In the genomic region with DNA sequence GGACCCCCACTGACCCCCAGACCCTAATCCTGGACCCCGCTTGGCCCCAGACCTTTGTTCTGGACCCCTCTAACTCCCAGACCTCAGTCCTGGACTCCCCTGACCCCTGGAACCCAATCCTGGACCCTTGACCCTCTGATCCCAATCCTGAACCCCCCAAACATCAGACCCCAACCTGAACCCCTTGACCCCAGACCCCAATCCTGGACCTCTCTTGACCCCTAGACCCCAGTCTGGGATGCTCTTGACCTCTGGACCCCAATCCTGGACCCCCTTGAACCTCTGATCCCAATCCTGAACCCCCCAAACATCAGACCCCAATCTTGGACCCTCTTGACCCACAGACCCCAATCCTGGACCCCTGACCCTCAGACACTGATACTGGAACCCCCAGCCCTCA, we compare ENCODE assay signal across 1 cellular context.
A peak's percentile ranks its signal among the peaks of the same experiment; 100 is the strongest.
TF ChIP-seq lines count a peak whose summit lies in the region.

No MANE protein-coding gene starts in this region.

TF ChIP-seq in K562, 482 proteins besides CTCF, POLR2A, EP300 and RAD21:
- TF ChIP-seq, protein P1, sequence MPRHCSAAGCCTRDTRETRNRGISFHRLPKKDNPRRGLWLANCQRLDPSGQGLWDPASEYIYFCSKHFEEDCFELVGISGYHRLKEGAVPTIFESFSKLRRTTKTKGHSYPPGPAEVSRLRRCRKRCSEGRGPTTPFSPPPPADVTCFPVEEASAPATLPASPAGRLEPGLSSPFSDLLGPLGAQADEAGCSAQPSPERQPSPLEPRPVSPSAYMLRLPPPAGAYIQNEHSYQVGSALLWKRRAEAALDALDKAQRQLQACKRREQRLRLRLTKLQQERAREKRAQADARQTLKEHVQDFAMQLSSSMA (CRISPR knock-in tag; IDR thresholded peaks at IDR 0.05): no peak
- TF ChIP-seq, protein P2, sequence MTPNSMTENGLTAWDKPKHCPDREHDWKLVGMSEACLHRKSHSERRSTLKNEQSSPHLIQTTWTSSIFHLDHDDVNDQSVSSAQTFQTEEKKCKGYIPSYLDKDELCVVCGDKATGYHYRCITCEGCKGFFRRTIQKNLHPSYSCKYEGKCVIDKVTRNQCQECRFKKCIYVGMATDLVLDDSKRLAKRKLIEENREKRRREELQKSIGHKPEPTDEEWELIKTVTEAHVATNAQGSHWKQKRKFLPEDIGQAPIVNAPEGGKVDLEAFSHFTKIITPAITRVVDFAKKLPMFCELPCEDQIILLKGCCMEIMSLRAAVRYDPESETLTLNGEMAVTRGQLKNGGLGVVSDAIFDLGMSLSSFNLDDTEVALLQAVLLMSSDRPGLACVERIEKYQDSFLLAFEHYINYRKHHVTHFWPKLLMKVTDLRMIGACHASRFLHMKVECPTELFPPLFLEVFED (CRISPR knock-in tag; conservative IDR thresholded peaks at IDR 0.05): 0 out of 2 replicates have a peak, but pooled peaks have one; percentile 5
- no peak for TF ChIP-seq XRCC4 (IDR thresholded peaks at IDR 0.05; ENCODE audit: extremely low read depth, insufficient read depth, insufficient read length)
- TF ChIP-seq, protein P3, sequence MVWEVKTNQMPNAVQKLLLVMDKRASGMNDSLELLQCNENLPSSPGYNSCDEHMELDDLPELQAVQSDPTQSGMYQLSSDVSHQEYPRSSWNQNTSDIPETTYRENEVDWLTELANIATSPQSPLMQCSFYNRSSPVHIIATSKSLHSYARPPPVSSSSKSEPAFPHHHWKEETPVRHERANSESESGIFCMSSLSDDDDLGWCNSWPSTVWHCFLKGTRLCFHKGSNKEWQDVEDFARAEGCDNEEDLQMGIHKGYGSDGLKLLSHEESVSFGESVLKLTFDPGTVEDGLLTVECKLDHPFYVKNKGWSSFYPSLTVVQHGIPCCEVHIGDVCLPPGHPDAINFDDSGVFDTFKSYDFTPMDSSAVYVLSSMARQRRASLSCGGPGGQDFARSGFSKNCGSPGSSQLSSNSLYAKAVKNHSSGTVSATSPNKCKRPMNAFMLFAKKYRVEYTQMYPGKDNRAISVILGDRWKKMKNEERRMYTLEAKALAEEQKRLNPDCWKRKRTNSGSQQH (CRISPR knock-in tag; IDR thresholded peaks at IDR 0.05): peak; percentile 10; the same call in 1 of the 2 replicates
- TF ChIP-seq ZNF41 (CRISPR knock-in tag; conservative IDR thresholded peaks at IDR 0.05): no peak
- TF ChIP-seq MAZ (CRISPR knock-in tag; conservative IDR thresholded peaks at IDR 0.05 in 1 of 2, IDR thresholded peaks at IDR 0.05 in 1 of 2): no peak
- TF ChIP-seq ZNF347 (CRISPR knock-in tag; IDR thresholded peaks at IDR 0.05; ENCODE audit: low read depth): no peak
- no peak for TF ChIP-seq NFE2 (IDR thresholded peaks at IDR 0.05; ENCODE audit: low read depth)
- 0 out of 2 replicates have a peak, but pooled peaks have one; percentile 1 for TF ChIP-seq NFXL1 (CRISPR knock-in tag; IDR thresholded peaks at IDR 0.05)
- TF ChIP-seq ZBTB1 (CRISPR knock-in tag; IDR thresholded peaks at IDR 0.05; ENCODE audit: borderline replicate concordance, low read depth): no peak
- no peak for TF ChIP-seq ZNF263 (CRISPR knock-in tag; IDR thresholded peaks at IDR 0.05; ENCODE audit: borderline replicate concordance)
